9 cellular contexts compared by ENCODE assay signal in the genomic region with DNA sequence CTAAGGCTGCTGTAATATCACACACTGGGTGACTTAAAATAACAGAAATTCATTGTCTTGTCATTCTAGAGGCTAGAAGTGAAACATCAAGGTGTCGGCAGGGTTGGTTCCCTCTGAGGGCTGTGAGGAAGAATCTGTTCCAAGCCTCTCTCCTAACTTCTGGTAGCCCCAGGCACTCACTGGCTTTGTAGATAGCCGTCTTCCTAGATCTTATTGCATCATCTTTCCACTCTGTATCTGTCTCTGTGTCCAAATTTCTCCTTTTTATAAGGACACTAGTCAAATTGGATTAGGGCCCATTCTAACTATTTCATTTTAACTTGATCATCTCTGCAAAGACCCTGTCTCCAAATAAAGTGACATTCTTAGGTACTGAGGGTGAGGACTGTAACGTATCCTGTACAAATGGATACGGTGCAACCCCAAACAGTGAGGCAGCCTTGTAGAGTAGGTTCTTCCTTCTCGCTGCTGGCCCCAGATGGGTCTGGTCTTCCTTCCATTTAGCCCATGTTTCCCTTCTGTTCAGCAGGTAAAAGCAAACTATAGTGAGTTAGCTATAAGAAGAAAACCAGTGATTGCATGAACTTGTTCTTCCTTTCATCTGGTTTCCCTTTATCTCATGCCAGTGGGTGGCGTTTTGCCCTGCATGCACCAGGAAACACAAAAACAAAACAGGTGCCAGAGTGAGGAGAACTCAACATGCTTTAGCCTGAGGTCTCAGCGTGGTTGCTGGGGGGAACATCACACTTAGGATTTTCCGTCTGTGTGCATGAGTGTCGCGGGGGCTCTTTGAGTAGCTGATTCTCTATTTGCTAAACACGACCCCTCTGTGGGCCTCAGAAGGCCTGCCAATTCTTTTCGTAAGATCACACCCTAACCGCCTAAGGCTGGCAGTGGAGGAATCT. TPM values are rescaled to one million over a fixed set of nuclear protein-coding genes. Genes with fewer than 3 reads are reported as not detected.
A peak's percentile ranks its signal among the peaks of the same experiment; 100 is the strongest.
DNase-seq lines count a peak whose midpoint lies in the region; ATAC-seq and TF ChIP-seq lines count a peak whose summit lies in the region.
"Had no signal": no experiment of that assay in that cellular context is flagged by ENCODE, and none has a peak within 500 bp of the region (broad histone marks: within the 10 kb centered on the region; RNA-seq: fewer than 3 reads in every experiment).

No MANE protein-coding gene starts in this region.

- H3K4me1 ChIP-seq in HUES64 (ENCODE audit: insufficient read depth, low read length) = peaks cover 48% of the 10 kb centered on the region

- ATAC-seq in stimulated activated naive CD8-positive, alpha-beta T cell treated with anti-CD3 and anti-CD28 coated beads, Interleukin-15, Interleukin-2, amounts not matched to agents 100 U/mL and 50 U/mL, for 24 hours = peak; percentile 74
- no peak for ATAC-seq in GM18498 (IDR thresholded peaks at IDR 0.05; ENCODE audit: unreplicated experiment)

- H3K36me3 ChIP-seq in HUES64 (ENCODE audit: insufficient read depth, low read length) = peaks cover 6% of the 10 kb centered on the region; the same call in 1 of the 2 replicates

- peak; percentile 18 for DNase-seq in cerebellar cortex (ENCODE audit: low spot score)
- DNase-seq in stimulated activated naive CD8-positive, alpha-beta T cell treated with anti-CD3 and anti-CD28 coated beads, Interleukin-15, Interleukin-2, amounts not matched to agents 100 U/mL and 50 U/mL, for 24 hours = peak; percentile 49
- DNase-seq in KG1 (lab: John Stamatoyannopoulos, UW) = no peak
- DNase-seq in NCI-H2171 treated with DMSO at 0.1 percent for 48 hours (lab: John Stamatoyannopoulos, UW) = no peak
- DNase-seq: hypothalamus, NCI-H2029 had no signal

- no peaks in the 10 kb centered on the region for H3K27me3 ChIP-seq in HUES64 (ENCODE audit: insufficient read depth, low read length)

- no peaks in the 10 kb centered on the region for H3K9me3 ChIP-seq in HUES64 (ENCODE audit: insufficient read depth, low read depth, low read length)

- H3K27ac ChIP-seq in HUES64 (ENCODE audit: low read depth, low read length) (peak overlapping the region; percentile 32; the same call in 1 of the 2 replicates), VCaP (peak overlapping the region; percentile 99)

- H3K9ac ChIP-seq in HUES64 (ENCODE audit: low read depth, low read length) = no peak overlapping the region

- peak; percentile 33; the same call in 1 of the 2 replicates for TF ChIP-seq CTCF in VCaP (conservative IDR thresholded peaks at IDR 0.05)

- H3K4me3 ChIP-seq in HUES64 (ENCODE audit: low read length) = no peak overlapping the region

- WGBS in HUES64 = 75% methylated on average over 13 of the region's 13 CpGs

RNA-seq across cellular contexts. Expression of a gene that starts 19.5 kb away (rescaled TPM):
- polyA plus RNA-seq in HUES64 (2013, experiment 1 of 2) = 12.9 TPM
- polyA plus RNA-seq in HUES64 (2013, experiment 2 of 2) = 13.8 TPM

Comparison
In these comparisons a context has a peak if more than half of its experiments do, and no peak if none do; other contexts are left out.
1. DNase-seq: peak in cerebellar cortex (single experiment) and stimulated activated naive CD8-positive, alpha-beta T cell treated with anti-CD3 and anti-CD28 coated beads, Interleukin-15, Interleukin-2, amounts not matched to agents 100 U/mL and 50 U/mL, for 24 hours (single experiment); none in KG1 (single experiment) and NCI-H2171 treated with DMSO at 0.1 percent for 48 hours (single experiment).